In genomic region chr22:35587447-35587870, GRCh38 we compare ENCODE assay signal across 1 cellular context.
TF ChIP-seq lines count a peak whose summit lies in the region.

No MANE protein-coding gene starts in this region.

TF ChIP-seq in H1, 55 proteins besides CTCF, POLR2A, EP300 and RAD21:
- TF ChIP-seq RFX5 (IDR thresholded peaks at IDR 0.05; ENCODE audit: borderline replicate concordance, low read depth, low read length) (no peak), CEBPB (IDR thresholded peaks at IDR 0.05; ENCODE audit: low read depth, low read length) (no peak), RNF2 (IDR thresholded peaks at IDR 0.05; ENCODE audit: borderline replicate concordance, low read depth, low read length, missing control alignments, poor library complexity, severe bottlenecking) (no peak), SRF (IDR thresholded peaks at IDR 0.05; ENCODE audit: low read depth, low read length) (no peak), ATF2 (IDR thresholded peaks at IDR 0.05; ENCODE audit: low read length) (no peak), JUN (IDR thresholded peaks at IDR 0.05; ENCODE audit: low read depth, low read length) (no peak), CHD2 (IDR thresholded peaks at IDR 0.05; ENCODE audit: low read length) (no peak), CBX8 (IDR thresholded peaks at IDR 0.05; ENCODE audit: borderline replicate concordance, low read depth, low read length) (no peak), GTF2F1 (IDR thresholded peaks at IDR 0.05; ENCODE audit: borderline replicate concordance, low read depth, low read length) (no peak), EZH2 (IDR thresholded peaks at IDR 0.05; ENCODE audit: low read depth, low read length, severe bottlenecking) (no peak), SP1 (IDR thresholded peaks at IDR 0.05; ENCODE audit: low read depth, low read length) (no peak), NANOG (IDR thresholded peaks at IDR 0.05; ENCODE audit: insufficient read depth, low read depth, low read length, poor library complexity, severe bottlenecking) (no peak), TEAD4 (IDR thresholded peaks at IDR 0.05; ENCODE audit: low read depth, low read length) (no peak), TAF1 (IDR thresholded peaks at IDR 0.05; ENCODE audit: low read depth, low read length) (no peak), NRF1 (IDR thresholded peaks at IDR 0.05; ENCODE audit: low read depth, low read length) (no peak), KDM1A (IDR thresholded peaks at IDR 0.05; ENCODE audit: borderline replicate concordance, low read length) (no peak), CHD7 (IDR thresholded peaks at IDR 0.05; ENCODE audit: insufficient replicate concordance, low read length) (no peak)
